In the genomic region with DNA sequence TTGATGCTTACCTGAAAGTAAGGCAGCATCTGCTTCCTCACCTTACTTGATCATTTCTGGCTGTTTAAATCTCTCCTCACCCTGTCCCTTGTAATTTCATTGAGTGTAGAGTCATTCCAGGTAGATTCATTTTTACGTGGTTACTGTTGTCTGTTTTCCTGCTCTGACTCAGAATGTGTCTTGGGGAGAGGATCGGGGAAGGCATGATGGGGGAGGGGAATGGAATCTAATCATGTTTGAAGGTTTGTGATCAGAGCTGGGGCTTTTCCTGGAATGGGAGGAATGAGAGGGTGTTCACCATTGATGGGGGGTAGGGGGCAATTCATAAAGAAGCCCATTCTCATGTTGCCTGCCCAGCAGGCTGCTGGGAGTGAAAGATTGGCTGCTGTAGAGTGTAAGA, we compare ENCODE assay signal across 14 cellular contexts. TPM values are rescaled to one million over a fixed set of nuclear protein-coding genes. Genes with fewer than 3 reads are reported as not detected.
DNase-seq lines count a peak whose midpoint lies in the region; ATAC-seq and TF ChIP-seq lines count a peak whose summit lies in the region.
"Had no signal": no experiment of that assay in that cellular context is flagged by ENCODE, and none has a peak within 500 bp of the region (broad histone marks: within the 10 kb centered on the region; RNA-seq: fewer than 3 reads in every experiment).

No MANE protein-coding gene starts in this region.

- peaks cover 62% of the 10 kb centered on the region for H3K36me3 Mint-ChIP-seq in activated naive CD8-positive, alpha-beta T cell treated with anti-CD3 and anti-CD28 coated beads, Interleukin-2, amount 50 U/mL, for 24 hours (ENCODE audit: low read depth)

- DNase-seq in GM12865 (ENCODE audit: low read depth): peak; percentile 33
- peak; percentile 36 for DNase-seq in LHCN-M2 (ENCODE audit: low read depth)
- no peak for DNase-seq in activated naive CD8-positive, alpha-beta T cell treated with anti-CD3 and anti-CD28 coated beads, Interleukin-2, amount 50 U/mL, for 24 hours
- DNase-seq in mesenteric fat pad (ENCODE audit: low spot score): peak; percentile 5
- no peak for DNase-seq in NCI-H524 (lab: John Stamatoyannopoulos, UW)
- DNase-seq in NCI-H2081 treated with DMSO at 0.1 percent for 48 hours (lab: John Stamatoyannopoulos, UW): no peak
- DNase-seq in NOMO-1 (lab: John Stamatoyannopoulos, UW; ENCODE audit: unreplicated experiment in 2 of 2): no peak
- DNase-seq: activated effector memory CD4-positive, alpha-beta T cell treated with anti-CD3 and anti-CD28 coated beads, Interleukin-2, amount 50 U/mL, for 16 hours; COR-L47; cortex of kidney; MG63; NCI-H446; stimulated activated CD4-positive, alpha-beta T cell treated with anti-CD3 and anti-CD28 coated beads, Interleukin-2, amount 100 ng/mL, for 24 hours had no signal

- peak overlapping the region; percentile 82 for H3K27ac Mint-ChIP-seq in activated naive CD8-positive, alpha-beta T cell treated with anti-CD3 and anti-CD28 coated beads, Interleukin-2, amount 50 U/mL, for 24 hours

- ATAC-seq in activated naive CD8-positive, alpha-beta T cell treated with anti-CD3 and anti-CD28 coated beads, Interleukin-2, amount 50 U/mL, for 24 hours: peak; percentile 38
- ATAC-seq: Right ventricle myocardium inferior had no signal

- no peaks in the 10 kb centered on the region for H3K9me3 Mint-ChIP-seq in activated naive CD8-positive, alpha-beta T cell treated with anti-CD3 and anti-CD28 coated beads, Interleukin-2, amount 50 U/mL, for 24 hours

- H3K4me3 ChIP-seq in GM12865 (ENCODE audit: low read depth, low read length): no peak overlapping the region
- H3K4me3 ChIP-seq: MG63 had no signal

- H3K4me3 Mint-ChIP-seq in activated naive CD8-positive, alpha-beta T cell treated with anti-CD3 and anti-CD28 coated beads, Interleukin-2, amount 50 U/mL, for 24 hours: no peak overlapping the region

- no peaks in the 10 kb centered on the region for H3K27me3 Mint-ChIP-seq in activated naive CD8-positive, alpha-beta T cell treated with anti-CD3 and anti-CD28 coated beads, Interleukin-2, amount 50 U/mL, for 24 hours

- peaks cover 42% of the 10 kb centered on the region for H3K4me1 Mint-ChIP-seq in activated naive CD8-positive, alpha-beta T cell treated with anti-CD3 and anti-CD28 coated beads, Interleukin-2, amount 50 U/mL, for 24 hours

- no peak for TF ChIP-seq CTCF in GM12865 (IDR thresholded peaks at IDR 0.05; ENCODE audit: insufficient read depth, low read depth, low read length, missing control alignments)

RNA-seq across cellular contexts. Expression of a gene that starts 18.7 kb away (rescaled TPM):
- total RNA-seq in LHCN-M2 (2014; rRNA removed) (66.2 and 77.2 TPM in 2 replicates), mesenteric fat pad (65.5 TPM)
- 60.4 TPM for polyA plus RNA-seq in LHCN-M2 (2012)

RNA-seq across cellular contexts. Expression of a gene that starts 18.9 kb away (rescaled TPM):
- total RNA-seq in LHCN-M2 (2014; rRNA removed) (32.5 and 40.1 TPM in 2 replicates), mesenteric fat pad (17.7 TPM)
- 85.1 TPM for polyA plus RNA-seq in LHCN-M2 (2012)

RNA-seq across cellular contexts. Expression of a gene that starts 22.5 kb away (rescaled TPM):
- total RNA-seq in LHCN-M2 (2014; rRNA removed) (57.6 and 85.6 TPM in 2 replicates), mesenteric fat pad (91.5 TPM)
- polyA plus RNA-seq in LHCN-M2 (2012): 66.0 TPM

RNA-seq across cellular contexts. Expression of a gene that starts 48.5 kb away (rescaled TPM):
- total RNA-seq in LHCN-M2 (2014; rRNA removed): 20.7 and 29.2 TPM in 2 replicates
- 15.6 TPM for polyA plus RNA-seq in LHCN-M2 (2012)
- total RNA-seq in mesenteric fat pad: 41.6 TPM

Comparison
In these comparisons a context has a peak if more than half of its experiments do, and no peak if none do; other contexts are left out.
1. DNase-seq: peak in GM12865 (single experiment), LHCN-M2 (single experiment) and mesenteric fat pad (single experiment); none in activated naive CD8-positive, alpha-beta T cell treated with anti-CD3 and anti-CD28 coated beads, Interleukin-2, amount 50 U/mL, for 24 hours (single experiment), NCI-H524 (0 of 2), NCI-H2081 treated with DMSO at 0.1 percent for 48 hours (single experiment) and NOMO-1 (0 of 2).